ENCODE assay signal across 8 cellular contexts in genomic region chr3:50503504-50503903, GRCh38. TPM values are rescaled to one million over a fixed set of nuclear protein-coding genes. Genes with fewer than 3 reads are reported as not detected.
DNase-seq lines count a peak whose midpoint lies in the region; ATAC-seq and TF ChIP-seq lines count a peak whose summit lies in the region.

CACNA2D2 (minus strand) TSS chr3:50503634; CDS start chr3:50503423, 211 bp downstream.

- no peak within 1 kb of the TSS for H3K27ac ChIP-seq in osteoblast (ENCODE audit: low read depth, low read length)
- peak within 1 kb of the TSS in 1 of 2 donors; percentile 74 for H3K27ac ChIP-seq in testis

- DNase-seq in G401 (ENCODE audit: low spot score) = peak; percentile 85
- DNase-seq in NCI-H2227 treated with DMSO at 0.1 percent for 48 hours (lab: John Stamatoyannopoulos, UW) = peak; percentile 38
- DNase-seq in activated T-cell treated with anti-CD3 and anti-CD28 coated beads, Interleukin-2, amount 50 U/mL, for 72 hours = peak; percentile 55 to 65
- DNase-seq in glutamatergic neuron = peak; percentile 71
- peak; percentile 89 for DNase-seq in osteoblast (ENCODE audit: insufficient read length, low spot score, missing footprints)
- DNase-seq in testis = peak; percentile 80
- DNase-seq in NCI-H187 treated with DMSO at 0.1 percent for 48 hours (lab: John Stamatoyannopoulos, UW) = no peak

- H3K36me3 Mint-ChIP-seq in activated T-cell treated with anti-CD3 and anti-CD28 coated beads, Interleukin-2, amount 50 U/mL, for 72 hours (ENCODE audit: insufficient read depth in 2 of 2) = no peaks in the 10 kb centered on the region
- H3K36me3 Mint-ChIP-seq in glutamatergic neuron (ENCODE audit: unreplicated experiment) = no peaks in the 10 kb centered on the region

- H3K4me2 ChIP-seq in osteoblast (ENCODE audit: insufficient read depth, low read length) = no peak within 1 kb of the TSS

- H3K27me3 Mint-ChIP-seq in activated T-cell treated with anti-CD3 and anti-CD28 coated beads, Interleukin-2, amount 50 U/mL, for 72 hours (ENCODE audit: low read depth) = peaks cover 29% of the 10 kb centered on the region
- peaks cover 10% of the 10 kb centered on the region for H3K27me3 Mint-ChIP-seq in glutamatergic neuron (ENCODE audit: unreplicated experiment)

- in situ Hi-C loops in G401 (cut with HindIII; ENCODE audit: low sequenced_read_pairs) = no loop called here

- no peak for TF ChIP-seq CTCF in glutamatergic neuron (IDR thresholded peaks at IDR 0.05; ENCODE audit: partially characterized antibody, unreplicated experiment)
- no peak for TF ChIP-seq CTCF in osteoblast (IDR thresholded peaks at IDR 0.05; ENCODE audit: extremely low read depth, low read depth, low read length)
- no peak for TF ChIP-seq CTCF in testis (IDR thresholded peaks at IDR 0.05)

- peak within 1 kb of the TSS; percentile 67 to 71 for H3K4me3 Mint-ChIP-seq in activated T-cell treated with anti-CD3 and anti-CD28 coated beads, Interleukin-2, amount 50 U/mL, for 72 hours
- H3K4me3 Mint-ChIP-seq in glutamatergic neuron (ENCODE audit: unreplicated experiment) = peak within 1 kb of the TSS; percentile 53

- no peak for TF ChIP-seq POLR2A in testis (IDR thresholded peaks at IDR 0.05)

- intact Hi-C loops in testis (cut with DNase I; ENCODE audit: low total_unique reads) = no loop called here

- H3K36me3 ChIP-seq in osteoblast (ENCODE audit: insufficient read depth, low read length) = no peaks in the 10 kb centered on the region
- H3K36me3 ChIP-seq in testis (ENCODE audit: low read depth, missing control alignments) = no peaks in the 10 kb centered on the region

- H3K79me2 ChIP-seq in osteoblast (ENCODE audit: insufficient read depth, low read length) = no peaks in the 10 kb centered on the region

- no peak within 1 kb of the TSS for H2AFZ ChIP-seq in osteoblast (ENCODE audit: low read length)

- peaks cover 2% of the 10 kb centered on the region for H3K4me1 Mint-ChIP-seq in activated T-cell treated with anti-CD3 and anti-CD28 coated beads, Interleukin-2, amount 50 U/mL, for 72 hours (ENCODE audit: low read depth)
- H3K4me1 Mint-ChIP-seq in glutamatergic neuron (ENCODE audit: low read depth, unreplicated experiment) = peaks cover 3% of the 10 kb centered on the region

- H3K27me3 ChIP-seq in osteoblast (ENCODE audit: insufficient read depth, low read length) = peaks cover 36% of the 10 kb centered on the region
- H3K27me3 ChIP-seq in testis = no peaks in the 10 kb centered on the region

- H3K9me3 ChIP-seq in osteoblast (ENCODE audit: low read depth, low read length) (no peaks in the 10 kb centered on the region), testis (no peaks in the 10 kb centered on the region)

- no peaks in the 10 kb centered on the region for H3K9me3 Mint-ChIP-seq in activated T-cell treated with anti-CD3 and anti-CD28 coated beads, Interleukin-2, amount 50 U/mL, for 72 hours
- peaks cover 3% of the 10 kb centered on the region for H3K9me3 Mint-ChIP-seq in glutamatergic neuron (ENCODE audit: unreplicated experiment)

- ATAC-seq in activated T-cell treated with anti-CD3 and anti-CD28 coated beads, Interleukin-2, amount 50 U/mL, for 72 hours (replicated peaks in 1 of 2) = peak; percentile 80 to 85
- ATAC-seq in HG02884 (IDR thresholded peaks at IDR 0.05; ENCODE audit: unreplicated experiment) = no peak

- WGBS in testis, 2 donors = 0% methylated on average over 28 of the region's 53 CpGs; no CpG with 5 or more reads in 1 of the 2 donors

- no peak within 1 kb of the TSS for H3K4me3 ChIP-seq in osteoblast (ENCODE audit: insufficient read depth, low read length)
- H3K4me3 ChIP-seq in testis = peak within 1 kb of the TSS; percentile 56 to 60

- H3K27ac Mint-ChIP-seq in activated T-cell treated with anti-CD3 and anti-CD28 coated beads, Interleukin-2, amount 50 U/mL, for 72 hours = no peak within 1 kb of the TSS
- H3K27ac Mint-ChIP-seq in glutamatergic neuron (ENCODE audit: unreplicated experiment) = no peak within 1 kb of the TSS

- H3K4me1 ChIP-seq in osteoblast (ENCODE audit: insufficient read depth, low read length) (no peaks in the 10 kb centered on the region), testis (peaks cover 5% of the 10 kb centered on the region)

- no peaks in the 10 kb centered on the region for H4K20me1 ChIP-seq in osteoblast (ENCODE audit: insufficient read depth, low read length)

RNA-seq across cellular contexts. Expression of gene CACNA2D2, which starts in this region (rescaled TPM):
- total RNA-seq in G401 (2014; rRNA removed; shearing (Covaris generic)) = 1.9 and 2.0 TPM in 2 replicates
- total RNA-seq in activated T-cell treated with anti-CD3 and anti-CD28 coated beads, Interleukin-2, amount 50 U/mL, for 72 hours = 1 to 10 TPM; 3.3 to 5.4 TPM
- total RNA-seq in glutamatergic neuron (ENCODE audit: unreplicated experiment) (5.0 TPM), osteoblast (not detected in 2 replicates), testis (10 to 100 TPM; 16.1 to 19.3 TPM)
- polyA plus RNA-seq in testis (ENCODE audit: insufficient read depth, low read depth, low replicate concordance) = 15.9 TPM

Comparison
In these comparisons a context has a peak if more than half of its experiments do, and no peak if none do; other contexts are left out.
1. Peak in DNase-seq in osteoblast; RNA of the gene not detected or under 1 TPM.